Comparison of ENCODE assay signal across 17 cellular contexts in genomic region chr10:11548065-11548762, GRCh38.
DNase-seq lines count a peak whose midpoint lies in the region; ATAC-seq, FAIRE-seq and TF ChIP-seq lines count a peak whose summit lies in the region.
"Had no signal": no experiment of that assay in that cellular context is flagged by ENCODE, and none has a peak within 500 bp of the region (broad histone marks: within the 10 kb centered on the region; RNA-seq: fewer than 3 reads in every experiment).

No MANE protein-coding gene starts in this region.

- H3K9ac ChIP-seq in SU-DHL-6 (ENCODE audit: low read length) = no peak overlapping the region

- H3K27me3 ChIP-seq in SU-DHL-6 (ENCODE audit: low read length) = no peaks in the 10 kb centered on the region

- no peak overlapping the region for H2AFZ ChIP-seq in SU-DHL-6 (ENCODE audit: low read depth, low read length, severe bottlenecking)

- H3K4me3 ChIP-seq in A549 (no peak overlapping the region), SU-DHL-6 (ENCODE audit: insufficient read depth, low read length, poor library complexity, severe bottlenecking) (no peak overlapping the region)

- H3K9me3 ChIP-seq in A549 (no peaks in the 10 kb centered on the region), SU-DHL-6 (ENCODE audit: insufficient read depth, low read length) (no peaks in the 10 kb centered on the region)

- H3K4me3 Mint-ChIP-seq in mesothelial cell of epicardium = no peak overlapping the region
- H3K4me3 Mint-ChIP-seq: CD14-positive monocyte had no signal

- CTCF ChIA-PET in A549 (lab: Yijun Ruan, JAX) = interaction anchor here (1.1 to 1.8 kb wide), 3 partner anchors 12 to 210 kb away, joined by 3 to 7 read pairs (median 4); no protein-coding TSS in a partner anchor

- peaks cover 33% of the 10 kb centered on the region for H3K4me1 Mint-ChIP-seq in mesothelial cell of epicardium

- POLR2A ChIA-PET in A549 (lab: Yijun Ruan, JAX) = no interaction called here

- H3K27ac ChIP-seq in A549 (no peak overlapping the region), SU-DHL-6 (ENCODE audit: low read depth, low read length) (peak overlapping the region; percentile 32; the same call in 1 of the 2 replicates)

- H3K27ac Mint-ChIP-seq in mesothelial cell of epicardium = peak overlapping the region; percentile 31

- DNase-seq in A549 (ENCODE audit: low read depth in 1 of 2, low spot score in 1 of 2) (no peak), GM18507 (ENCODE audit: extremely low spot score, insufficient read length, low read depth) (no peak), mesothelial cell of epicardium (ENCODE audit: low spot score in 2 of 2, unreplicated experiment in 2 of 2) (no peak), NCI-H82 (lab: John Stamatoyannopoulos, UW) (no peak)
- no peak for DNase-seq in stimulated activated naive CD8-positive, alpha-beta T cell treated with anti-CD3 and anti-CD28 coated beads, Interleukin-15, Interleukin-2, amounts not matched to agents 100 U/mL and 50 U/mL, for 24 hours
- no peak for DNase-seq in activated naive CD4-positive, alpha-beta T cell treated with anti-CD3 and anti-CD28 coated beads, Interleukin-2, amount 50 U/mL, for 16 hours
- DNase-seq: DMS 273 treated with DMSO at 0.1 percent for 48 hours, NCI-H1417 treated with DMSO at 0.1 percent for 48 hours, NCI-H2029 treated with DMSO at 0.1 percent for 48 hours, NCI-H510A treated with DMSO at 0.1 percent for 48 hours, SHP77 had no signal

- H3K4me1 ChIP-seq in A549 = peaks cover 19% of the 10 kb centered on the region

- H3K27me3 Mint-ChIP-seq in mesothelial cell of epicardium (ENCODE audit: low read depth) = no peaks in the 10 kb centered on the region

- WGBS in A549 (ENCODE audit: missing lambda C conversion rate) = 97% methylated on average over 1 of the region's 1 CpG

- ATAC-seq in A549 = no peak
- no peak for ATAC-seq in HG02642 (IDR thresholded peaks at IDR 0.05; ENCODE audit: poor library complexity, unreplicated experiment)
- no peak for ATAC-seq in stimulated activated naive CD8-positive, alpha-beta T cell treated with anti-CD3 and anti-CD28 coated beads, Interleukin-15, Interleukin-2, amounts not matched to agents 100 U/mL and 50 U/mL, for 24 hours
- ATAC-seq: SK-N-SH treated with all-trans-retinoic acid at 6 μM for 48 hours had no signal

- peaks cover 98% of the 10 kb centered on the region for H3K79me2 ChIP-seq in SU-DHL-6 (ENCODE audit: insufficient read depth, low read length)

- H3K4me2 ChIP-seq in A549 = no peak overlapping the region
- no peak overlapping the region for H3K4me2 ChIP-seq in SU-DHL-6 (ENCODE audit: low read depth, low read length, poor library complexity, severe bottlenecking)

- H3F3A ChIP-seq in SU-DHL-6 (ENCODE audit: insufficient read depth) = peaks cover 54% of the 10 kb centered on the region

- TF ChIP-seq RAD21 in A549 (conservative IDR thresholded peaks at IDR 0.05 in 1 of 2, IDR thresholded peaks at IDR 0.05 in 1 of 2) = no peak

- H4K20me1 ChIP-seq in SU-DHL-6 (ENCODE audit: low read depth, low read length) = peaks cover 29% of the 10 kb centered on the region

- H3K9me3 Mint-ChIP-seq in mesothelial cell of epicardium = no peaks in the 10 kb centered on the region

- H3K9me2 ChIP-seq in SU-DHL-6 (replicated peaks; ENCODE audit: insufficient read depth, low read length) = no peaks in the 10 kb centered on the region

- no peak for FAIRE-seq in A549 (lab: Jason Lieb, UNC)
- FAIRE-seq in GM18507 (lab: Jason Lieb, UNC) = peak; percentile 49
- FAIRE-seq: A204.1, H54 had no signal

- TF ChIP-seq CTCF in A549 (IDR thresholded peaks at IDR 0.05) (no peak), SU-DHL-6 (IDR thresholded peaks at IDR 0.05; ENCODE audit: insufficient read depth, low read length, poor library complexity, severe bottlenecking) (no peak), mesothelial cell of epicardium (IDR thresholded peaks at IDR 0.05; ENCODE audit: unreplicated experiment) (no peak)

- H3K36me3 ChIP-seq in SU-DHL-6 (ENCODE audit: low read length) = no peaks in the 10 kb centered on the region

- no peaks in the 10 kb centered on the region for H3K36me3 Mint-ChIP-seq in mesothelial cell of epicardium
- H3K36me3 Mint-ChIP-seq: CD14-positive monocyte had no signal

- TF ChIP-seq POLR2A in A549 (IDR thresholded peaks at IDR 0.05; ENCODE audit: low read length) = no peak

- no peak for TF ChIP-seq EP300 in A549 (IDR thresholded peaks at IDR 0.05)

TF ChIP-seq in A549, 52 proteins besides CTCF, POLR2A, EP300 and RAD21:
- no peak for TF ChIP-seq TFCP2L1 (CRISPR knock-in tag; IDR thresholded peaks at IDR 0.05)
- TF ChIP-seq FOSL2 (IDR thresholded peaks at IDR 0.05) = no peak
- TF ChIP-seq FOSL2 (CRISPR knock-in tag; IDR thresholded peaks at IDR 0.05) = no peak
- TF ChIP-seq MAFK (IDR thresholded peaks at IDR 0.05; ENCODE audit: partially characterized antibody) = peak; percentile 76
- TF ChIP-seq RNF2 (IDR thresholded peaks at IDR 0.05; ENCODE audit: borderline replicate concordance, low read depth) = no peak
- no peak for TF ChIP-seq E2F6 (IDR thresholded peaks at IDR 0.05; ENCODE audit: borderline replicate concordance, low read depth)
